In the genomic region with DNA sequence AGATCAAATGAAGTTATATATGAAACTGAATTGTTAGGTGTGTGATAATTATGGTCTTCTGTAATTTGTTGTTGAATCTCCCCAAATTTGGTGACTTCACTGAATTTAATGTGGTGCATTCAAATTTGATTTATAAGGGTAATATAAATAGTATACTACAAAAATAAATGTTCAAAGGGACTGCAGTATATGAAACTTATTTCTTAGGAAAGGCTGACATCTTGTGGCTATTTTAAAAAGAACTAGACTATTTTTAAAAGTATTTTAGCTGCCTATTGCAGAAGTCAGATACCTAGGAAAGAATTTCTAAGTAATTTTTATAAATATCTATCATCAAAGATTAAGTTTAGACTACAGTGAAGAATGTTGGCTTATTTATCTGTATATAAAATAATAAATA, we compare ENCODE assay signal across 8 cellular contexts. TPM values are rescaled to one million over a fixed set of nuclear protein-coding genes. Genes with fewer than 3 reads are reported as not detected.
A peak's percentile ranks its signal among the peaks of the same experiment; 100 is the strongest.
DNase-seq lines count a peak whose midpoint lies in the region; ATAC-seq and FAIRE-seq lines count a peak whose summit lies in the region.

No MANE protein-coding gene starts in this region.

- no peaks in the 10 kb centered on the region for H3K79me2 ChIP-seq in GM23248 (ENCODE audit: insufficient read depth)

- in situ Hi-C loops in GM23248 (cut with MboI) = loop anchor here (10.0 kb wide), 1 partner anchor 255 kb away; no protein-coding TSS in a partner anchor

- H4K20me1 ChIP-seq in GM23248 (ENCODE audit: insufficient read depth) = no peaks in the 10 kb centered on the region

- H3K4me2 ChIP-seq in GM23248 (ENCODE audit: unreplicated experiment) = no peak overlapping the region

- ATAC-seq in HG02623 (IDR thresholded peaks at IDR 0.05; ENCODE audit: unreplicated experiment) (no peak), GM19467 (IDR thresholded peaks at IDR 0.05; ENCODE audit: unreplicated experiment) (no peak)

- DNase-seq in CD1c-positive myeloid dendritic cell (ENCODE audit: extremely low spot score) (peak; percentile 20), GM23248 (peak; percentile 49), RCC 7860 (ENCODE audit: low spot score) (peak; percentile 50), germinal center (ENCODE audit: low spot score) (peak; percentile 5), UCSD-AML1 (lab: John Stamatoyannopoulos, UW; ENCODE audit: unreplicated experiment) (no peak)
- no peak for DNase-seq in stimulated activated naive CD4-positive, alpha-beta T cell (lab: John Stamatoyannopoulos, UW)

- H3K27ac ChIP-seq in GM23248 = no peak overlapping the region

- no peaks in the 10 kb centered on the region for H3K27me3 ChIP-seq in GM23248 (replicated peaks; ENCODE audit: insufficient read depth)

- no peaks in the 10 kb centered on the region for H3K4me1 ChIP-seq in GM23248 (ENCODE audit: insufficient read depth)

- H3K9ac ChIP-seq in GM23248 = no peak overlapping the region

- FAIRE-seq in RCC 7860 (lab: Jason Lieb, UNC) = peak; percentile 90

- no peaks in the 10 kb centered on the region for H3F3A ChIP-seq in GM23248 (ENCODE audit: insufficient read depth)

- no peaks in the 10 kb centered on the region for H3K9me2 ChIP-seq in GM23248 (ENCODE audit: insufficient read depth)

- H3K4me3 ChIP-seq in GM23248 = no peak overlapping the region

- H3K9me3 ChIP-seq in GM23248 (ENCODE audit: low read depth) = no peaks in the 10 kb centered on the region

- H3K36me3 ChIP-seq in GM23248 (ENCODE audit: low read depth) = no peaks in the 10 kb centered on the region

- H2AFZ ChIP-seq in GM23248 = no peak overlapping the region

RNA-seq across cellular contexts. Expression of a gene that starts 36.6 kb away (rescaled TPM):
- not detected in 2 replicates for total RNA-seq in GM23248 (2014; rRNA removed; shearing (Covaris generic))
- polyA plus RNA-seq in GM23248 (2016; fragmentation: Nextera tagmentation; extraction: Ambion mirVana) = not detected in 2 replicates

Comparison
In these comparisons a context has a peak if more than half of its experiments do, and no peak if none do; other contexts are left out.
1. DNase-seq: peak in CD1c-positive myeloid dendritic cell (single experiment), GM23248 (single experiment), RCC 7860 (single experiment) and germinal center (single experiment); none in stimulated activated naive CD4-positive, alpha-beta T cell (0 of 6) and UCSD-AML1 (single experiment).